In genomic region chr9:36718612-36719011, GRCh38 we compare ENCODE assay signal across 1 cellular context.
TF ChIP-seq lines count a peak whose summit lies in the region.

No MANE protein-coding gene starts in this region.

TF ChIP-seq in H1, 55 proteins besides CTCF, POLR2A, EP300 and RAD21 (continued from another document):
- no peak for TF ChIP-seq PHF8 (conservative IDR thresholded peaks at IDR 0.05; ENCODE audit: low read depth, low read length)
